In the genomic region with DNA sequence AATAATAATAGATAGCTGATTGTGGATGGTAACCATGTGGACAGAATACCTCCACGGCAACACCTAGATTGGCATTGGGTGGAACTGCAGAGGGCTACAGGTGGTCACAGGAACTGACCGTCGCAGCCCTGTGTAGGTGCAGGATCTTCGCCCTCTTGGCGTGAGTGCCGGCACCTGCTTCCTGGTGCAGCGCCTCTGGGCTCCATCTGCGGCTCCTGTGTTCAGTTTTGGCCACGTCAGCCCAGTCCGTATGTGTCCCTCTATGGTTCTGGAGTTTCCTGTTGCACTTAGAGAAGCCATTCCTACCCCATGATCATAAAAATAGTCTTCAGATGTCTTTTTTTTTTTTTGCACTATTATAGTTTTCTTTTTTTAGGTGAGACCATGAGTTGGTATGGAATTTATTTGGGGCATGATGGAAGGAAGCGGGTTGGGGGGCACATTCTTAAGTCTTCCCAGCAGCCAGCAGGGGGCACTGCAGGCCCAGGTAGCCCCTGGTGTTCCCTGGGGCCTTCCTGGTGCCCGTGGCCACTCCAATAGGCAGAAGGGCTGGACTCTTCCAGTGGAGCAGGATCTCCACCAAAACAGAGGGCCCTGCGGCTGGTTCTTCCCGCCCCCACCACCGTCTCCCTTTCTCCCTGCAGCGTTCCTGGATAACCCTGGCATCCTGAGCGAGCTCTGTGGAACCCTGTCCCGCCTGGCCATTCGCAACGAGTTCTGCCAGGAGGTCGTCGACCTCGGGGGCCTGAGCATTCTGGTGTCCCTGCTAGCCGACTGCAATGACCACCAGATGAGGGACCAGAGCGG, we compare ENCODE assay signal across 9 cellular contexts. TPM values are rescaled to one million over a fixed set of nuclear protein-coding genes. Genes with fewer than 3 reads are reported as not detected.
DNase-seq lines count a peak whose midpoint lies in the region; ATAC-seq and TF ChIP-seq lines count a peak whose summit lies in the region.
"Had no signal": no experiment of that assay in that cellular context is flagged by ENCODE, and none has a peak within 500 bp of the region (broad histone marks: within the 10 kb centered on the region; RNA-seq: fewer than 3 reads in every experiment).

No MANE protein-coding gene starts in this region.

- peaks cover 10% of the 10 kb centered on the region for H3K36me3 Mint-ChIP-seq in mesothelial cell of epicardium

- H3K27ac ChIP-seq in effector memory CD4-positive, alpha-beta T cell (ENCODE audit: insufficient read depth, low read length, poor library complexity, severe bottlenecking): no peak overlapping the region
- H3K27ac ChIP-seq in stomach: no peak overlapping the region
- H3K27ac ChIP-seq: SK-N-MC had no signal

- WGBS in stomach, 5 donors: 85 to 89% (median 87%) methylated on average over 24 to 25 of the region's 25 CpGs

- H3K9me3 ChIP-seq in effector memory CD4-positive, alpha-beta T cell (ENCODE audit: control insufficient read depth, low read length): no peaks in the 10 kb centered on the region
- H3K9me3 ChIP-seq in stomach: no peaks in the 10 kb centered on the region

- no peaks in the 10 kb centered on the region for H3K4me1 ChIP-seq in effector memory CD4-positive, alpha-beta T cell (ENCODE audit: control insufficient read depth, insufficient read depth, low read length, poor library complexity, severe bottlenecking)
- H3K4me1 ChIP-seq in stomach: no peaks in the 10 kb centered on the region

- H3K4me3 Mint-ChIP-seq in mesothelial cell of epicardium: no peak overlapping the region

- H3K4me1 Mint-ChIP-seq in mesothelial cell of epicardium: no peaks in the 10 kb centered on the region

- no peak for TF ChIP-seq EP300 in stomach (IDR thresholded peaks at IDR 0.05)

- intact Hi-C loops in stomach (cut with DNase I; ENCODE audit: low total_unique reads): loop anchor here (10.0 kb wide), 1 partner anchor 81 kb away; the partner anchor contains the start of gene TMEM161A

- H3K36me3 ChIP-seq in effector memory CD4-positive, alpha-beta T cell (ENCODE audit: control insufficient read depth, insufficient read depth, low read length): peaks cover 48% of the 10 kb centered on the region
- H3K36me3 ChIP-seq in stomach: peaks cover 38 to 92% (median 85%) of the 10 kb centered on the region in 4 donors

- no peak for TF ChIP-seq POLR2A in stomach (IDR thresholded peaks at IDR 0.05)

- DNase-seq in Daoy (ENCODE audit: low read depth) (peak; percentile 62), M059J (ENCODE audit: low read depth) (peak; percentile 37), mesothelial cell of epicardium (ENCODE audit: low spot score in 2 of 2, unreplicated experiment in 2 of 2) (peak in 1 of 2 experiments; percentile 69), stomach (peak; percentile 70)
- DNase-seq in activated CD4-positive, alpha-beta T cell treated with anti-CD3 and anti-CD28 coated beads, Interleukin-2, amount 50 U/mL, for 1 hour: peak; percentile 67
- DNase-seq in effector memory CD4-positive, alpha-beta T cell: peak; percentile 32 to 56 (median 33)

- H3K4me3 ChIP-seq in effector memory CD4-positive, alpha-beta T cell (ENCODE audit: insufficient read depth, low read depth, low read length, poor library complexity, severe bottlenecking): no peak overlapping the region
- H3K4me3 ChIP-seq in stomach: no peak overlapping the region
- H3K4me3 ChIP-seq: SK-N-MC had no signal

- H3K27ac Mint-ChIP-seq in mesothelial cell of epicardium: no peak overlapping the region

- H3K27me3 ChIP-seq in effector memory CD4-positive, alpha-beta T cell (replicated peaks; ENCODE audit: control insufficient read depth, insufficient read depth, low read length, poor library complexity, severe bottlenecking): no peaks in the 10 kb centered on the region
- H3K27me3 ChIP-seq in stomach: no peaks in the 10 kb centered on the region

- ATAC-seq in HG03469 (IDR thresholded peaks at IDR 0.05; ENCODE audit: unreplicated experiment) (no peak), GM19328 (IDR thresholded peaks at IDR 0.05; ENCODE audit: unreplicated experiment) (no peak)

- H3K9me3 Mint-ChIP-seq in mesothelial cell of epicardium: no peaks in the 10 kb centered on the region

- peak; percentile 51 for TF ChIP-seq CTCF in mesothelial cell of epicardium (IDR thresholded peaks at IDR 0.05; ENCODE audit: unreplicated experiment)
- peak in 5 of 7 experiments; percentile 44 to 74 (median 70) for TF ChIP-seq CTCF in stomach (IDR thresholded peaks at IDR 0.05)

- H3K27me3 Mint-ChIP-seq in mesothelial cell of epicardium (ENCODE audit: low read depth): no peaks in the 10 kb centered on the region

RNA-seq across cellular contexts. Expression of gene SLC25A42, which starts 10.1 kb away (rescaled TPM):
- total RNA-seq in Daoy (2014; rRNA removed; shearing (Covaris generic)): 1.3 and 6.2 TPM in 2 replicates
- total RNA-seq in M059J (2014; rRNA removed; shearing (Covaris generic)): 8.4 and 10.3 TPM in 2 replicates
- total RNA-seq in mesothelial cell of epicardium (21.2 to 22.1 TPM (median 21.2 TPM) in 3 replicates), stomach (10 to 100 TPM in 1 of 5 donors, 1 to 10 TPM in 4; 5.1 to 54.8 (median 6.7) TPM)
- 1 to 10 TPM; 3.7 to 7.3 (median 6.7) TPM for polyA plus RNA-seq in stomach

RNA-seq across cellular contexts. Expression of gene ARMC6, which starts 20.3 kb away (rescaled TPM):
- total RNA-seq in Daoy (2014; rRNA removed; shearing (Covaris generic)): 82.6 and 91.8 TPM in 2 replicates
- 38.2 and 40.3 TPM in 2 replicates for total RNA-seq in M059J (2014; rRNA removed; shearing (Covaris generic))
- total RNA-seq in mesothelial cell of epicardium (25.5 to 28.2 TPM (median 25.8 TPM) in 3 replicates), stomach (10 to 100 TPM in 4 of 5 donors, 1 to 10 TPM in 1; 7.0 to 63.8 (median 32.2) TPM)
- 10 to 100 TPM; 17.4 to 22.8 (median 19.4) TPM for polyA plus RNA-seq in stomach

RNA-seq across cellular contexts. Expression of gene SUGP2, which starts 20.4 kb away (rescaled TPM):
- 31.9 and 33.5 TPM in 2 replicates for total RNA-seq in Daoy (2014; rRNA removed; shearing (Covaris generic))
- 31.8 and 49.0 TPM in 2 replicates for total RNA-seq in M059J (2014; rRNA removed; shearing (Covaris generic))
- 137 to 152 TPM (median 140 TPM) in 3 replicates for total RNA-seq in mesothelial cell of epicardium
- 100 to 1,000 TPM in 1 of 5 donors, 10 to 100 TPM in 4; 51.7 to 104 (median 62.4) TPM for total RNA-seq in stomach
- 10 to 100 TPM; 21.5 to 40.0 (median 28.1) TPM for polyA plus RNA-seq in stomach
